In the genomic region with DNA sequence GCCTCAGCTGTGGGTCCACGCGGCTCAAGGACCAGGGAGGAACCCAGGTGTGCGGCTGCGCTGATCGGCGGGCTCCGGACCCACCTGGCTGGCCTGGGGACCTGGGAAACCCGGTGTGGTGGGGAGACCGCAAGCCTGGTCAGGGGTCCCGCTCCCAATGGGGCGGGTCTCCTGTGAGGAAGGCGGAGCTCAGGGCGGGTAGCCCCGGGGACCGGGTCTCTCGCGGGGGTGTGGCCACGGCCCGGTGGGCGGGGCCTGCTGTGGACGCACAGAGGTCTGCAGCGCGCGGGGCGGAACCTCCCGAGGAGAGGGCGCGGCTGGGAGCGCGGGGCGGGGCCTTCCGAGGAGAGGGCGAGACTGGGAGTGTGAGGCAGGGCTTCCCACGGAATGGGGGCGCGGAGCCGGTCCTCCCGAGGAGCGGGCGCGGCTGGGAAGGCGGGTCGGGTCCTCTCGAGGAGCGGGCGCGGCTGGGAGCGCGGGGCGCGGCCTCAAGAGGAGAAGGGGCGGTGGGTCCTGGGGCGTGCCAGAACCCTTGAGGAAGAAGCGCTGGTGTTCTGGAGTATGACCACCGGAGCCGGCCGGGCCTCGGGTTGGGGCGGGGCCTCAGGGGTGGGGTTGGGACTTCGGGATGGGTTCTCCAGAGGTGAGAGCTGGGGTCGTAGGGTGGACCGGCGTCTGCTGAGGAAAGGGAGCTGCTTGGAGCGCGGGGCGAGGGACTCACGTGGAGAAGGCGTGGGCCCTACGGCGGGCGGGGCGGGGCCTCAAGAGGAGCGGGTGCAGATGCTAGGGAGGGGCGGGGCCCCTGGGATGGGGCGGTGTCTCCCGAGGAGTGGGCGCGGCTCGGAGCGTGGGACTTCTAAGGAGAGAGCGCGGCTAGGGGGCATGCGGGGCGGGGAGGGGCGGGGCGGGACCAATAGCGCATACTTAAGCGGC, we compare ENCODE assay signal across 1 cellular context.
TF ChIP-seq lines count a peak whose summit lies in the region.

No MANE protein-coding gene starts in this region.

TF ChIP-seq in K562, 482 proteins besides CTCF, POLR2A, EP300 and RAD21 (continued from another document and continues in another):
- peak; percentile 0; the same call in 1 of the 2 replicates for TF ChIP-seq ZNF830 (CRISPR knock-in tag; IDR thresholded peaks at IDR 0.05)
- no peak for TF ChIP-seq GATA2 (CRISPR knock-in tag; IDR thresholded peaks at IDR 0.05)
- TF ChIP-seq RERE (CRISPR knock-in tag; IDR thresholded peaks at IDR 0.05; ENCODE audit: borderline replicate concordance) = peak; percentile 99; the same call in 1 of the 2 replicates
- TF ChIP-seq TCF3 (CRISPR knock-in tag; IDR thresholded peaks at IDR 0.05) = 0 out of 2 replicates have a peak, but pooled peaks have one; percentile 35
- TF ChIP-seq BHLHE40 (IDR thresholded peaks at IDR 0.05; ENCODE audit: low read length) = peak; percentile 91
- no peak for TF ChIP-seq TAL1 (IDR thresholded peaks at IDR 0.05)
- peak; percentile 15; the same call in 1 of the 2 replicates for TF ChIP-seq MBD2 (IDR thresholded peaks at IDR 0.05; ENCODE audit: borderline replicate concordance, low read depth)
- TF ChIP-seq, protein P1, sequence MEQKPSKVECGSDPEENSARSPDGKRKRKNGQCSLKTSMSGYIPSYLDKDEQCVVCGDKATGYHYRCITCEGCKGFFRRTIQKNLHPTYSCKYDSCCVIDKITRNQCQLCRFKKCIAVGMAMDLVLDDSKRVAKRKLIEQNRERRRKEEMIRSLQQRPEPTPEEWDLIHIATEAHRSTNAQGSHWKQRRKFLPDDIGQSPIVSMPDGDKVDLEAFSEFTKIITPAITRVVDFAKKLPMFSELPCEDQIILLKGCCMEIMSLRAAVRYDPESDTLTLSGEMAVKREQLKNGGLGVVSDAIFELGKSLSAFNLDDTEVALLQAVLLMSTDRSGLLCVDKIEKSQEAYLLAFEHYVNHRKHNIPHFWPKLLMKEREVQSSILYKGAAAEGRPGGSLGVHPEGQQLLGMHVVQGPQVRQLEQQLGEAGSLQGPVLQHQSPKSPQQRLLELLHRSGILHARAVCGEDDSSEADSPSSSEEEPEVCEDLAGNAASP (IDR thresholded peaks at IDR 0.05) = no peak
- peak; percentile 71 for TF ChIP-seq ELF4 (CRISPR knock-in tag; IDR thresholded peaks at IDR 0.05)
- no peak for TF ChIP-seq NCOA6 (IDR thresholded peaks at IDR 0.05)
- no peak for TF ChIP-seq PHF20 (IDR thresholded peaks at IDR 0.05; ENCODE audit: partially characterized antibody)
- 0 out of 2 replicates have a peak, but pooled peaks have one; percentile 66 for TF ChIP-seq ZNF695 (CRISPR knock-in tag; IDR thresholded peaks at IDR 0.05)
- TF ChIP-seq SMAD3 (CRISPR knock-in tag; conservative IDR thresholded peaks at IDR 0.05) = no peak
- no peak; the same call in 1 of the 2 replicates for TF ChIP-seq ZNF561 (CRISPR knock-in tag; conservative IDR thresholded peaks at IDR 0.05)
- no peak for TF ChIP-seq ARID2 (IDR thresholded peaks at IDR 0.05)
- TF ChIP-seq, protein P2, sequence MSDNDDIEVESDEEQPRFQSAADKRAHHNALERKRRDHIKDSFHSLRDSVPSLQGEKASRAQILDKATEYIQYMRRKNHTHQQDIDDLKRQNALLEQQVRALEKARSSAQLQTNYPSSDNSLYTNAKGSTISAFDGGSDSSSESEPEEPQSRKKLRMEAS (CRISPR knock-in tag; IDR thresholded peaks at IDR 0.05) = peak; percentile 84
- TF ChIP-seq DIDO1 (tag; IDR thresholded peaks at IDR 0.05; ENCODE audit: low read depth) = peak; percentile 47; the same call in 1 of the 2 replicates
- TF ChIP-seq ETV5 (CRISPR knock-in tag; IDR thresholded peaks at IDR 0.05; ENCODE audit: low read depth) = peak; percentile 75; the same call in 1 of the 2 replicates
- TF ChIP-seq ADNP (tag; IDR thresholded peaks at IDR 0.05) = no peak
- TF ChIP-seq REST (CRISPR knock-in tag; IDR thresholded peaks at IDR 0.05; ENCODE audit: low read depth) = peak; percentile 19; the same call in 1 of the 2 replicates
- TF ChIP-seq PHB (CRISPR knock-in tag; IDR thresholded peaks at IDR 0.05) = 0 out of 2 replicates have a peak, but pooled peaks have one; percentile 64
- TF ChIP-seq, protein P3, sequence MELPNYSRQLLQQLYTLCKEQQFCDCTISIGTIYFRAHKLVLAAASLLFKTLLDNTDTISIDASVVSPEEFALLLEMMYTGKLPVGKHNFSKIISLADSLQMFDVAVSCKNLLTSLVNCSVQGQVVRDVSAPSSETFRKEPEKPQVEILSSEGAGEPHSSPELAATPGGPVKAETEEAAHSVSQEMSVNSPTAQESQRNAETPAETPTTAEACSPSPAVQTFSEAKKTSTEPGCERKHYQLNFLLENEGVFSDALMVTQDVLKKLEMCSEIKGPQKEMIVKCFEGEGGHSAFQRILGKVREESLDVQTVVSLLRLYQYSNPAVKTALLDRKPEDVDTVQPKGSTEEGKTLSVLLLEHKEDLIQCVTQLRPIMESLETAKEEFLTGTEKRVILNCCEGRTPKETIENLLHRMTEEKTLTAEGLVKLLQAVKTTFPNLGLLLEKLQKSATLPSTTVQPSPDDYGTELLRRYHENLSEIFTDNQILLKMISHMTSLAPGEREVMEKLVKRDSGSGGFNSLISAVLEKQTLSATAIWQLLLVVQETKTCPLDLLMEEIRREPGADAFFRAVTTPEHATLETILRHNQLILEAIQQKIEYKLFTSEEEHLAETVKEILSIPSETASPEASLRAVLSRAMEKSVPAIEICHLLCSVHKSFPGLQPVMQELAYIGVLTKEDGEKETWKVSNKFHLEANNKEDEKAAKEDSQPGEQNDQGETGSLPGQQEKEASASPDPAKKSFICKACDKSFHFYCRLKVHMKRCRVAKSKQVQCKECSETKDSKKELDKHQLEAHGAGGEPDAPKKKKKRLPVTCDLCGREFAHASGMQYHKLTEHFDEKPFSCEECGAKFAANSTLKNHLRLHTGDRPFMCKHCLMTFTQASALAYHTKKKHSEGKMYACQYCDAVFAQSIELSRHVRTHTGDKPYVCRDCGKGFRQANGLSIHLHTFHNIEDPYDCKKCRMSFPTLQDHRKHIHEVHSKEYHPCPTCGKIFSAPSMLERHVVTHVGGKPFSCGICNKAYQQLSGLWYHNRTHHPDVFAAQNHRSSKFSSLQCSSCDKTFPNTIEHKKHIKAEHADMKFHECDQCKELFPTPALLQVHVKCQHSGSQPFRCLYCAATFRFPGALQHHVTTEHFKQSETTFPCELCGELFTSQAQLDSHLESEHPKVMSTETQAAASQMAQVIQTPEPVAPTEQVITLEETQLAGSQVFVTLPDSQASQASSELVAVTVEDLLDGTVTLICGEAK (IDR thresholded peaks at IDR 0.05) = no peak
- TF ChIP-seq, protein P3 (CRISPR knock-in tag; IDR thresholded peaks at IDR 0.05) = peak; percentile 48
- no peak; the same call in 1 of the 2 replicates for TF ChIP-seq ZNF431 (CRISPR knock-in tag; IDR thresholded peaks at IDR 0.05)
- peak; percentile 89 for TF ChIP-seq ZBTB26 (CRISPR knock-in tag; IDR thresholded peaks at IDR 0.05)
- TF ChIP-seq SRSF1 (IDR thresholded peaks at IDR 0.05; ENCODE audit: low read depth, low read length) = no peak
- TF ChIP-seq CBFA2T3 (IDR thresholded peaks at IDR 0.05) = no peak
- TF ChIP-seq, protein P4, sequence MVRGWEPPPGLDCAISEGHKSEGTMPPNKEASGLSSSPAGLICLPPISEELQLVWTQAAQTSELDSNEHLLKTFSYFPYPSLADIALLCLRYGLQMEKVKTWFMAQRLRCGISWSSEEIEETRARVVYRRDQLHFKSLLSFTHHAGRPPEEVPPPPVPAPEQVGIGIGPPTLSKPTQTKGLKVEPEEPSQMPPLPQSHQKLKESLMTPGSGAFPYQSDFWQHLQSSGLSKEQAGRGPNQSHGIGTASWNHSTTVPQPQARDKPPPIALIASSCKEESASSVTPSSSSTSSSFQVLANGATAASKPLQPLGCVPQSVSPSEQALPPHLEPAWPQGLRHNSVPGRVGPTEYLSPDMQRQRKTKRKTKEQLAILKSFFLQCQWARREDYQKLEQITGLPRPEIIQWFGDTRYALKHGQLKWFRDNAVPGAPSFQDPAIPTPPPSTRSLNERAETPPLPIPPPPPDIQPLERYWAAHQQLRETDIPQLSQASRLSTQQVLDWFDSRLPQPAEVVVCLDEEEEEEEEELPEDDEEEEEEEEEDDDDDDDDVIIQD (CRISPR knock-in tag; IDR thresholded peaks at IDR 0.05) = 0 out of 2 replicates have a peak, but pooled peaks have one; percentile 3
- TF ChIP-seq SP1 (CRISPR knock-in tag; IDR thresholded peaks at IDR 0.05) = peak; percentile 98
- no peak for TF ChIP-seq RBM15 (IDR thresholded peaks at IDR 0.05; ENCODE audit: insufficient read depth, low read length)
